22 cellular contexts compared by ENCODE assay signal in genomic region chr21:38300180-38300579, GRCh38. TPM values are rescaled to one million over a fixed set of nuclear protein-coding genes. Genes with fewer than 3 reads are reported as not detected.
DNase-seq lines count a peak whose midpoint lies in the region; ATAC-seq and TF ChIP-seq lines count a peak whose summit lies in the region.
"Had no signal": no experiment of that assay in that cellular context is flagged by ENCODE, and none has a peak within 500 bp of the region (broad histone marks: within the 10 kb centered on the region; RNA-seq: fewer than 3 reads in every experiment).

No MANE protein-coding gene starts in this region.

- H3K36me3 Mint-ChIP-seq in activated naive CD8-positive, alpha-beta T cell: no peaks in the 10 kb centered on the region
- H3K36me3 Mint-ChIP-seq in activated naive CD8-positive, alpha-beta T cell treated with anti-CD3 and anti-CD28 coated beads, Interleukin-2, amount 50 U/mL, for 24 hours (ENCODE audit: low read depth): no peaks in the 10 kb centered on the region
- H3K36me3 Mint-ChIP-seq in T-helper 17 cell (ENCODE audit: low read depth) (no peaks in the 10 kb centered on the region), glutamatergic neuron (ENCODE audit: unreplicated experiment) (no peaks in the 10 kb centered on the region)
- H3K36me3 Mint-ChIP-seq: activated CD8-positive, alpha-beta memory T cell treated with anti-CD3 and anti-CD28 coated beads, Interleukin-2, amount 10 ng/mL, durations not matched to agents 7 days and 5 days had no signal

- H3K79me2 ChIP-seq in hepatocyte: no peaks in the 10 kb centered on the region
- H3K79me2 ChIP-seq in smooth muscle cell (ENCODE audit: low read depth): no peaks in the 10 kb centered on the region

- H3K27ac ChIP-seq in hepatocyte (no peak overlapping the region), smooth muscle cell (ENCODE audit: low read depth) (peak overlapping the region; percentile 49)
- H3K27ac ChIP-seq: ovary, suprapubic skin, WERI-Rb-1 had no signal

- H3K4me3 Mint-ChIP-seq in activated naive CD8-positive, alpha-beta T cell: peak overlapping the region; percentile 15
- no peak overlapping the region for H3K4me3 Mint-ChIP-seq in activated naive CD8-positive, alpha-beta T cell treated with anti-CD3 and anti-CD28 coated beads, Interleukin-2, amount 50 U/mL, for 24 hours
- H3K4me3 Mint-ChIP-seq in T-helper 17 cell (peak overlapping the region; percentile 66), glutamatergic neuron (ENCODE audit: unreplicated experiment) (no peak overlapping the region)
- H3K4me3 Mint-ChIP-seq: activated CD8-positive, alpha-beta memory T cell treated with anti-CD3 and anti-CD28 coated beads, Interleukin-2, amount 10 ng/mL, durations not matched to agents 7 days and 5 days had no signal

- H3K9ac ChIP-seq in smooth muscle cell (ENCODE audit: low read depth): peak overlapping the region; percentile 9

- WGBS in hepatocyte (ENCODE audit: low lambda C conversion rate, missing lambda C conversion rate): 48% methylated on average over 6 of the region's 6 CpGs
- 46% methylated on average over 6 of the region's 6 CpGs for WGBS in smooth muscle cell (ENCODE audit: low lambda C conversion rate)

- H2AFZ ChIP-seq in hepatocyte (no peak overlapping the region), smooth muscle cell (ENCODE audit: low read depth) (no peak overlapping the region)

- peak overlapping the region; percentile 26 for H3K4me2 ChIP-seq in hepatocyte
- H3K4me2 ChIP-seq in smooth muscle cell: peak overlapping the region; percentile 45

- H3K27me3 ChIP-seq in hepatocyte: no peaks in the 10 kb centered on the region
- H3K27me3 ChIP-seq in smooth muscle cell (ENCODE audit: low read depth): no peaks in the 10 kb centered on the region
- H3K27me3 ChIP-seq: ovary, suprapubic skin had no signal

- H4K20me1 ChIP-seq in hepatocyte (ENCODE audit: insufficient read depth, poor library complexity, severe bottlenecking) (no peaks in the 10 kb centered on the region), smooth muscle cell (ENCODE audit: low read depth) (no peaks in the 10 kb centered on the region)

- H3K4me1 ChIP-seq in hepatocyte (ENCODE audit: insufficient read depth) (peaks cover 24% of the 10 kb centered on the region), smooth muscle cell (ENCODE audit: low read depth) (peaks cover 18% of the 10 kb centered on the region)

- H3F3A ChIP-seq in smooth muscle cell (ENCODE audit: low read depth): peaks cover 3% of the 10 kb centered on the region

- no peak for ATAC-seq in activated naive CD8-positive, alpha-beta T cell treated with anti-CD3 and anti-CD28 coated beads, Interleukin-2, amount 50 U/mL, for 24 hours
- peak; percentile 18 for ATAC-seq in T-helper 17 cell
- no peak for ATAC-seq in GM18520 (IDR thresholded peaks at IDR 0.05; ENCODE audit: unreplicated experiment)
- ATAC-seq: activated CD8-positive, alpha-beta memory T cell treated with anti-CD3 and anti-CD28 coated beads, Interleukin-2, amount 10 ng/mL, durations not matched to agents 7 days and 5 days; mucosa of descending colon had no signal

- no peaks in the 10 kb centered on the region for H3K9me3 Mint-ChIP-seq in activated naive CD8-positive, alpha-beta T cell (ENCODE audit: low read depth)
- no peaks in the 10 kb centered on the region for H3K9me3 Mint-ChIP-seq in activated naive CD8-positive, alpha-beta T cell treated with anti-CD3 and anti-CD28 coated beads, Interleukin-2, amount 50 U/mL, for 24 hours
- no peaks in the 10 kb centered on the region for H3K9me3 Mint-ChIP-seq in glutamatergic neuron (ENCODE audit: unreplicated experiment)

- H3K36me3 ChIP-seq in hepatocyte (replicated peaks; ENCODE audit: insufficient read depth, low read depth) (no peaks in the 10 kb centered on the region), smooth muscle cell (ENCODE audit: low read depth) (no peaks in the 10 kb centered on the region)
- H3K36me3 ChIP-seq: ovary, WERI-Rb-1 had no signal

- peaks cover 7% of the 10 kb centered on the region for H3K4me1 Mint-ChIP-seq in activated naive CD8-positive, alpha-beta T cell (ENCODE audit: low read depth)
- peaks cover 17% of the 10 kb centered on the region for H3K4me1 Mint-ChIP-seq in activated naive CD8-positive, alpha-beta T cell treated with anti-CD3 and anti-CD28 coated beads, Interleukin-2, amount 50 U/mL, for 24 hours
- peaks cover 11% of the 10 kb centered on the region for H3K4me1 Mint-ChIP-seq in T-helper 17 cell
- H3K4me1 Mint-ChIP-seq in glutamatergic neuron (ENCODE audit: low read depth, unreplicated experiment): no peaks in the 10 kb centered on the region

- no peaks in the 10 kb centered on the region for H3K9me3 ChIP-seq in T-helper 17 cell (ENCODE audit: control insufficient read depth, low read length, poor library complexity, severe bottlenecking)
- H3K9me3 ChIP-seq in hepatocyte (ENCODE audit: low read depth): no peaks in the 10 kb centered on the region
- H3K9me3 ChIP-seq in smooth muscle cell (replicated peaks; ENCODE audit: low read depth): no peaks in the 10 kb centered on the region
- H3K9me3 ChIP-seq: mucosa of descending colon, ovary, suprapubic skin had no signal

- TF ChIP-seq CTCF in hepatocyte (IDR thresholded peaks at IDR 0.05; ENCODE audit: poor library complexity) (no peak), smooth muscle cell (IDR thresholded peaks at IDR 0.05; ENCODE audit: borderline replicate concordance, insufficient read depth, poor library complexity, severe bottlenecking) (no peak), glutamatergic neuron (IDR thresholded peaks at IDR 0.05; ENCODE audit: partially characterized antibody, unreplicated experiment) (no peak)

- H3K9me2 ChIP-seq in hepatocyte (replicated peaks; ENCODE audit: insufficient read depth): no peaks in the 10 kb centered on the region

- no peak for DNase-seq in activated naive CD8-positive, alpha-beta T cell treated with anti-CD3 and anti-CD28 coated beads, Interleukin-2, amount 50 U/mL, for 24 hours
- DNase-seq in T-helper 17 cell: no peak
- DNase-seq in hepatocyte (ENCODE audit: low spot score): no peak
- DNase-seq in smooth muscle cell (lab: John Stamatoyannopoulos, UW; ENCODE audit: unreplicated experiment): no peak
- no peak for DNase-seq in stimulated activated CD4-positive, alpha-beta T cell treated with anti-CD3 and anti-CD28 coated beads, Interleukin-1b, Interleukin-23, amount 100 ng/mL, for 48 hours
- DNase-seq in glutamatergic neuron: no peak
- DNase-seq: activated CD8-positive, alpha-beta memory T cell treated with anti-CD3 and anti-CD28 coated beads, Interleukin-2, amount 10 ng/mL, durations not matched to agents 7 days and 5 days; amniotic stem cell; central memory CD4-positive, alpha-beta T cell; effector memory CD4-positive, alpha-beta T cell; hypothalamus; kidney glomerular epithelial cell; mucosa of descending colon; NCI-H1930; ovary; stimulated activated CD4-positive, alpha-beta T cell treated with anti-CD3 and anti-CD28 coated beads, Interleukin-4, amount 100 ng/mL, for 4 hours; stimulated activated CD8-positive, alpha-beta memory T cell treated with anti-CD3 and anti-CD28 coated beads, Interleukin-4, amount 100 ng/mL, for 48 hours; WERI-Rb-1 had no signal

- no peaks in the 10 kb centered on the region for H3K27me3 Mint-ChIP-seq in activated naive CD8-positive, alpha-beta T cell
- H3K27me3 Mint-ChIP-seq in activated naive CD8-positive, alpha-beta T cell treated with anti-CD3 and anti-CD28 coated beads, Interleukin-2, amount 50 U/mL, for 24 hours: peaks cover 7% of the 10 kb centered on the region
- H3K27me3 Mint-ChIP-seq in T-helper 17 cell (peaks cover 28% of the 10 kb centered on the region), glutamatergic neuron (ENCODE audit: unreplicated experiment) (peaks cover 3% of the 10 kb centered on the region)
- H3K27me3 Mint-ChIP-seq: activated CD8-positive, alpha-beta memory T cell treated with anti-CD3 and anti-CD28 coated beads, Interleukin-2, amount 10 ng/mL, durations not matched to agents 7 days and 5 days had no signal

- H3K4me3 ChIP-seq in hepatocyte: no peak overlapping the region
- no peak overlapping the region for H3K4me3 ChIP-seq in smooth muscle cell
- H3K4me3 ChIP-seq: mucosa of descending colon, ovary, suprapubic skin had no signal

- no peak overlapping the region for H3K27ac Mint-ChIP-seq in activated naive CD8-positive, alpha-beta T cell
- H3K27ac Mint-ChIP-seq in activated naive CD8-positive, alpha-beta T cell treated with anti-CD3 and anti-CD28 coated beads, Interleukin-2, amount 50 U/mL, for 24 hours: no peak overlapping the region
- H3K27ac Mint-ChIP-seq in T-helper 17 cell (peak overlapping the region; percentile 62), glutamatergic neuron (ENCODE audit: unreplicated experiment) (no peak overlapping the region)
- H3K27ac Mint-ChIP-seq: activated CD8-positive, alpha-beta memory T cell treated with anti-CD3 and anti-CD28 coated beads, Interleukin-2, amount 10 ng/mL, durations not matched to agents 7 days and 5 days had no signal

RNA-seq across cellular contexts. Expression of gene KCNJ15, which starts 43.4 kb away (rescaled TPM):
- total RNA-seq in T-helper 17 cell: under 1 TPM in 1 of 2 donors, not detected in 1; 0.12 TPM
- total RNA-seq in hepatocyte: 0.40 and 0.43 TPM in 2 replicates
- 0.27 and 0.88 TPM in 2 replicates for polyA plus RNA-seq in hepatocyte
- 14.7 and 21.9 TPM in 2 replicates for total RNA-seq in smooth muscle cell
- 4.2 and 12.9 TPM in 2 replicates for polyA plus RNA-seq in smooth muscle cell
- not detected for total RNA-seq in glutamatergic neuron (ENCODE audit: unreplicated experiment)
- total RNA-seq: activated CD8-positive, alpha-beta memory T cell treated with anti-CD3 and anti-CD28 coated beads, Interleukin-2, amount 10 ng/mL, durations not matched to agents 7 days and 5 days; NCI-H460 had no signal

Comparison
In these comparisons a context has a peak if more than half of its experiments do, and no peak if none do; other contexts are left out.
1. H3K4me3 Mint-ChIP-seq: peak in activated naive CD8-positive, alpha-beta T cell (single experiment) and T-helper 17 cell (single experiment); none in activated naive CD8-positive, alpha-beta T cell treated with anti-CD3 and anti-CD28 coated beads, Interleukin-2, amount 50 U/mL, for 24 hours (single experiment) and glutamatergic neuron (single experiment).
2. RNA of gene KCNJ15, which starts 43.4 kb away (total RNA-seq): 14.7 to 21.9 TPM in smooth muscle cell; 0.40 to 0.43 TPM in hepatocyte, 0.12 TPM in T-helper 17 cell and not detected in glutamatergic neuron (single experiment); every median in the first group is over 10 times any median in the second.